In the genomic region with DNA sequence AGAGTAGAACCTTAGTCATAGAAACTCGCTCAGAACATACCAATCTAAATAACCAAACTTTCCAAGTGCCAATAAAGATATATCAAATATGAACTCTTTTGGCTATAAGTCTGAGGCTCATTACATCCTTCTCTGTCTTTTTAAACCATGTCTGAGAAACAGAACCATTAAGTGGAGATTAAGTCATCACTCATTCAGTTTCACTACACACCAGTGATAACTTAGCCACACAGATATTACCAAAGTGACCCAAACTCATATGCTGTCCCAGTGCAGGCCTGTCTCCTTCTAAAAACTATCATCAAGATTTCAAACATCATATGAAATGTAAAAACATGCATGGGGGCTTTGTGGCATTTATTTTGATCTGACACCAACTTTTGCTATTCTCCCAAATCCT, we compare ENCODE assay signal across 17 cellular contexts. TPM values are rescaled to one million over a fixed set of nuclear protein-coding genes. Genes with fewer than 3 reads are reported as not detected.
DNase-seq lines count a peak whose midpoint lies in the region; ATAC-seq and TF ChIP-seq lines count a peak whose summit lies in the region.
"Had no signal": no experiment of that assay in that cellular context is flagged by ENCODE, and none has a peak within 500 bp of the region (broad histone marks: within the 10 kb centered on the region; RNA-seq: fewer than 3 reads in every experiment).

No MANE protein-coding gene starts in this region.

- no peak overlapping the region for H2BK120ac ChIP-seq in mesendoderm (ENCODE audit: low read depth, low read length)

- no peak overlapping the region for H3K4ac ChIP-seq in mesendoderm (ENCODE audit: low read depth, low read length)

- H3K56ac ChIP-seq in mesendoderm (ENCODE audit: low read length): no peak overlapping the region

- H3K4me1 ChIP-seq in colonic mucosa: no peaks in the 10 kb centered on the region
- H3K4me1 ChIP-seq in rectal smooth muscle tissue (ENCODE audit: control insufficient read depth, insufficient read depth, low read length): peaks cover 29% of the 10 kb centered on the region
- H3K4me1 ChIP-seq in mesendoderm (ENCODE audit: control insufficient read depth, low read depth, low read length): peaks cover 19% of the 10 kb centered on the region
- H3K4me1 ChIP-seq: BE2C had no signal

- H3K27ac ChIP-seq in colonic mucosa (peak overlapping the region; percentile 14), rectal smooth muscle tissue (ENCODE audit: low read depth, low read length) (peak overlapping the region; percentile 27), mesendoderm (ENCODE audit: low read depth, low read length) (no peak overlapping the region)
- H3K27ac ChIP-seq: upper lobe of right lung had no signal

- no peak overlapping the region for H3K4me2 ChIP-seq in mesendoderm (ENCODE audit: low read length)

- intact Hi-C loops in colonic mucosa (cut with DNase I): no loop called here

- H3K27me3 ChIP-seq in colonic mucosa (no peaks in the 10 kb centered on the region), rectal smooth muscle tissue (ENCODE audit: control insufficient read depth, insufficient read depth, low read length) (no peaks in the 10 kb centered on the region), mesendoderm (ENCODE audit: insufficient read depth, low read length, poor library complexity) (no peaks in the 10 kb centered on the region)
- H3K27me3 ChIP-seq: BE2C, upper lobe of right lung had no signal

- no peak overlapping the region for H2BK5ac ChIP-seq in mesendoderm (ENCODE audit: low read length)

- H3K79me1 ChIP-seq in mesendoderm (ENCODE audit: low read length): peaks cover 6% of the 10 kb centered on the region

- H3K23ac ChIP-seq in mesendoderm (ENCODE audit: low read length): no peak overlapping the region

- H3K36me3 ChIP-seq in colonic mucosa (no peaks in the 10 kb centered on the region), rectal smooth muscle tissue (ENCODE audit: control insufficient read depth, insufficient read depth, low read length) (no peaks in the 10 kb centered on the region), mesendoderm (ENCODE audit: control insufficient read depth, insufficient read depth, low read length) (no peaks in the 10 kb centered on the region)
- H3K36me3 ChIP-seq: BE2C, upper lobe of right lung had no signal

- H2AK5ac ChIP-seq in mesendoderm (ENCODE audit: low read length): no peak overlapping the region

- H3K79me2 ChIP-seq in mesendoderm (ENCODE audit: control insufficient read depth, insufficient read depth, low read length): peaks cover 29% of the 10 kb centered on the region

- peak; percentile 50 for ATAC-seq in GM18858 (IDR thresholded peaks at IDR 0.05; ENCODE audit: unreplicated experiment)
- peak; percentile 32 for ATAC-seq in HG02798 (IDR thresholded peaks at IDR 0.05; ENCODE audit: poor library complexity, unreplicated experiment)
- ATAC-seq in GM21723 (IDR thresholded peaks at IDR 0.05; ENCODE audit: unreplicated experiment): no peak
- ATAC-seq in HG03135 (IDR thresholded peaks at IDR 0.05; ENCODE audit: unreplicated experiment): no peak
- ATAC-seq: upper lobe of right lung had no signal

- no peak overlapping the region for H4K8ac ChIP-seq in mesendoderm (ENCODE audit: low read depth, low read length)

- no CpG with 5 or more reads among the region's 1 CpG for WGBS in mesendoderm (ENCODE audit: extremely low coverage, insufficient coverage, low lambda C conversion rate)

- no peak overlapping the region for H3K18ac ChIP-seq in mesendoderm (ENCODE audit: low read length)

- no peak for TF ChIP-seq CTCF in colonic mucosa (IDR thresholded peaks at IDR 0.05)

- H3K9me3 ChIP-seq in colonic mucosa: no peaks in the 10 kb centered on the region
- H3K9me3 ChIP-seq: BE2C, upper lobe of right lung had no signal

- no peak overlapping the region for H4K5ac ChIP-seq in mesendoderm (ENCODE audit: low read length)

- H3K9ac ChIP-seq in colonic mucosa (ENCODE audit: low read depth in 2 of 2, low read length in 2 of 2) (no peak overlapping the region), rectal smooth muscle tissue (ENCODE audit: low read length) (no peak overlapping the region), mesendoderm (ENCODE audit: low read length) (no peak overlapping the region)

- DNase-seq in colonic mucosa (no peak), NCI-H2029 treated with DMSO at 0.1 percent for 48 hours (lab: John Stamatoyannopoulos, UW) (no peak), mesendoderm (no peak)
- DNase-seq: activated CD4-positive, CD25-positive, alpha-beta regulatory T cell; BE2C; cortex of kidney; GDM1; NCI-H1694; NCI-H345; stimulated activated CD4-positive, alpha-beta T cell treated with anti-CD3 and anti-CD28 coated beads, Interleukin-4, amount 100 ng/mL, for 24 hours; stimulated activated CD8-positive, alpha-beta memory T cell treated with anti-CD3 and anti-CD28 coated beads, Interleukin-4, amount 100 ng/mL, for 48 hours; upper lobe of right lung had no signal

- H2BK15ac ChIP-seq in mesendoderm (replicated peaks; ENCODE audit: low read depth): no peak overlapping the region

- H3K4me3 ChIP-seq in colonic mucosa: no peak overlapping the region
- no peak overlapping the region for H3K4me3 ChIP-seq in rectal smooth muscle tissue (ENCODE audit: low read length)
- no peak overlapping the region for H3K4me3 ChIP-seq in mesendoderm (ENCODE audit: low read length)
- H3K4me3 ChIP-seq: upper lobe of right lung had no signal

RNA-seq across cellular contexts. Expression of a gene that starts 12.0 kb away (rescaled TPM):
- total RNA-seq in colonic mucosa: 10 to 100 TPM; 35.0 to 37.1 TPM
- polyA plus RNA-seq in mesendoderm (2013, experiment 1 of 2): 30.6 TPM
- polyA plus RNA-seq in mesendoderm (2013, experiment 2 of 2): 30.7 TPM

Comparison
In these comparisons a context has a peak if more than half of its experiments do, and no peak if none do; other contexts are left out.
1. ATAC-seq: peak in GM18858 (single experiment) and HG02798 (single experiment); none in GM21723 (single experiment) and HG03135 (single experiment).